ENCODE assay signal across 13 cellular contexts in the genomic region with DNA sequence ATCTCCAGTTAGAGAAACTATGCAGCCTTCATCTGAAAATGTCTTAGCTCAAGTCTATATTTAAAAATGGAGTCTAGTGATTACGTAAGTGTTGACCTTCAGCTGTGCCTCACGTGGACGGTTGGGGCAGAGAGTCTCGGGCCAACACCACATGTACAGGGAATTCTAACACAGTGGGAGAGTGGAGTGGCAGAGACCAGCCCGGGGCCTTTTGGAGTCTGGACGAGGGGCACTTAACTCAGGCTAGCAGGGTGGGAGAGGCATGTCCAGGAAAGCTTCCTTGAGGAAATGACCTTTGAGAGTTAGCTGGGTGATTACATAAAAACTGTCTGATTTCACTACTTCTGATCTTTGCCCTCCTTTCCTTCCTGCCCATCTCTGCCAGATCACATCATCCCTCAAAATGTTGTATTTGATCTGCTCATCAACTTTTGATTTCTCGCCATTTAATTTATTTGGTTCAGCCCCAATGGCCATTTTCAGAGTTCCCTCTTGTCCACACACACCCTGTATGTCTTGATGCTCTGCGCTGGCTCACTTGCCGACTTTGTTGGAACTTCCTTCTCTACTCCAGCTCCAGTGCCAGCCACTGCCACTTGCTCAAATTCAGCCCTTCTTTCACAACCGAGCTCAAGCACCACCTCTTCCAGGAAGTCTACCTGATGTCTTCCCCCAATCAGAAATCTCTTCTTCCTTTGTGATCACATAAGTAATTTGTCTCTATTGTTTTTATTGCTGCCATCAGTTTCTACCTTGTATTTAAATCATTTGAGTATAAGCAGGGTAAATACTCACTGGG. TPM values are rescaled to one million over a fixed set of nuclear protein-coding genes. Genes with fewer than 3 reads are reported as not detected.
DNase-seq lines count a peak whose midpoint lies in the region; ATAC-seq, FAIRE-seq and TF ChIP-seq lines count a peak whose summit lies in the region.
"Had no signal": no experiment of that assay in that cellular context is flagged by ENCODE, and none has a peak within 500 bp of the region (broad histone marks: within the 10 kb centered on the region; RNA-seq: fewer than 3 reads in every experiment).

No MANE protein-coding gene starts in this region.

- WGBS in pancreas, 2 donors = 57 to 60% methylated on average over 10 of the region's 10 CpGs

- BruUV-seq in Caco-2 (replicated peaks; lab: Mats Ljungman, UMichigan) = no TSS peak

- H3K27ac ChIP-seq in CD8-positive, alpha-beta memory T cell (ENCODE audit: low read depth, low read length) = no peak overlapping the region
- H3K27ac ChIP-seq in ascending aorta (peak overlapping the region; percentile 17 to 47), right atrium auricular region (peak overlapping the region; percentile 87 to 92), pancreas (peak overlapping the region in 2 of 4 donors; percentile 14 to 24)

- peak in 2 of 4 donors; percentile 32 to 35 for ATAC-seq in pancreas
- ATAC-seq in HG03045 (IDR thresholded peaks at IDR 0.05; ENCODE audit: unreplicated experiment) = no peak

- no peak overlapping the region for H3K4me3 ChIP-seq in CD8-positive, alpha-beta memory T cell (ENCODE audit: low read length)
- H3K4me3 ChIP-seq in ascending aorta (no peak overlapping the region), right atrium auricular region (no peak overlapping the region), pancreas (no peak overlapping the region), Caco-2 (ENCODE audit: low read depth, low read length) (no peak overlapping the region)

- FAIRE-seq in pancreas (lab: Jason Lieb, UNC) = no peak
- FAIRE-seq in urothelium cell line (lab: Jason Lieb, UNC) = no peak

- intact Hi-C loops in ascending aorta (cut with DNase I) (no loop called here), pancreas (cut with DNase I) (no loop called here), Caco-2 (cut with micrococcal nuclease; ENCODE audit: unreplicated experiment) (no loop called here)

- H3K4me1 ChIP-seq in CD8-positive, alpha-beta memory T cell (ENCODE audit: insufficient read depth, low read length) = peaks cover 7% of the 10 kb centered on the region
- peaks cover 0 to 15% of the 10 kb centered on the region in 2 donors for H3K4me1 ChIP-seq in ascending aorta
- peaks cover 0 to 38% of the 10 kb centered on the region in 2 donors for H3K4me1 ChIP-seq in right atrium auricular region
- peaks cover 0 to 9% (median 0%) of the 10 kb centered on the region in 3 donors for H3K4me1 ChIP-seq in pancreas
- no peaks in the 10 kb centered on the region for H3K4me1 ChIP-seq in Caco-2

- H3K36me3 Mint-ChIP-seq in CD8-positive, alpha-beta memory T cell = peaks cover 7 to 23% (median 11%) of the 10 kb centered on the region in 3 donors
- no peaks in the 10 kb centered on the region for H3K36me3 Mint-ChIP-seq in Caco-2 (ENCODE audit: insufficient read depth, unreplicated experiment)

- H3K4me3 Mint-ChIP-seq in CD8-positive, alpha-beta memory T cell = peak overlapping the region in 2 of 7 donors; percentile 44 to 81
- no peak overlapping the region for H3K4me3 Mint-ChIP-seq in Caco-2 (ENCODE audit: unreplicated experiment)

- no peaks in the 10 kb centered on the region for H3K9me3 ChIP-seq in CD8-positive, alpha-beta memory T cell (ENCODE audit: low read length)
- H3K9me3 ChIP-seq in ascending aorta = no peaks in the 10 kb centered on the region
- no peaks in the 10 kb centered on the region for H3K9me3 ChIP-seq in right atrium auricular region
- H3K9me3 ChIP-seq in pancreas = no peaks in the 10 kb centered on the region
- no peaks in the 10 kb centered on the region for H3K9me3 ChIP-seq in Caco-2

- H3K4me1 Mint-ChIP-seq in CD8-positive, alpha-beta memory T cell = peaks cover 28 to 57% (median 44%) of the 10 kb centered on the region in 3 donors
- peaks cover 6% of the 10 kb centered on the region for H3K4me1 Mint-ChIP-seq in Caco-2 (ENCODE audit: low read depth, unreplicated experiment)

- POLR2A ChIA-PET in CD8-positive, alpha-beta memory T cell (lab: Charles Lee) = no interaction called here
- POLR2A ChIA-PET in Caco-2 (lab: Charles Lee) = interaction anchor here (0.6 kb wide), 1 partner anchor 533 kb away, joined by 3 read pairs; no protein-coding TSS in a partner anchor

- peaks cover 5% of the 10 kb centered on the region for H3K36me3 ChIP-seq in CD8-positive, alpha-beta memory T cell (ENCODE audit: insufficient read depth, low read length)
- H3K36me3 ChIP-seq in ascending aorta (peaks cover 6 to 15% of the 10 kb centered on the region in 2 donors), right atrium auricular region (peaks cover 9% of the 10 kb centered on the region), pancreas (no peaks in the 10 kb centered on the region), Caco-2 (ENCODE audit: control insufficient read depth, insufficient read depth, low read length) (no peaks in the 10 kb centered on the region)

- no peak for DNase-seq in CD8-positive, alpha-beta memory T cell
- DNase-seq in ascending aorta (ENCODE audit: low spot score in 2 of 2) (no peak), right atrium auricular region (ENCODE audit: low spot score) (no peak), pancreas (peak in 4 of 6 donors; percentile 30 to 53 (median 47)), Caco-2 (no peak), H4 (ENCODE audit: low spot score) (no peak), urothelium cell line (ENCODE audit: low spot score) (no peak)
- DNase-seq: activated CD4-positive, alpha-beta T cell treated with anti-CD3 and anti-CD28 coated beads, Interleukin-2, amount 50 U/mL, for 1 hour; activated naive CD4-positive, alpha-beta T cell treated with Interleukin-2 at 50 U/mL for 16 hours; effector memory CD4-positive, alpha-beta T cell; NCI-H187 treated with DMSO at 0.1 percent for 48 hours; NK-92 treated with Interleukin-12 subunit alpha and Interleukin-12 subunit beta, amount 100 ng/mL, for 24 hours had no signal

- H3K9me3 Mint-ChIP-seq in CD8-positive, alpha-beta memory T cell = no peaks in the 10 kb centered on the region
- no peaks in the 10 kb centered on the region for H3K9me3 Mint-ChIP-seq in Caco-2 (ENCODE audit: unreplicated experiment)

- no peaks in the 10 kb centered on the region for H3K27me3 ChIP-seq in CD8-positive, alpha-beta memory T cell (ENCODE audit: insufficient read depth, low read length, poor library complexity, severe bottlenecking)
- H3K27me3 ChIP-seq in ascending aorta (no peaks in the 10 kb centered on the region), right atrium auricular region (no peaks in the 10 kb centered on the region), pancreas (no peaks in the 10 kb centered on the region), Caco-2 (replicated peaks; ENCODE audit: control insufficient read depth, insufficient read depth, low read length) (no peaks in the 10 kb centered on the region)

- H3K27ac Mint-ChIP-seq in CD8-positive, alpha-beta memory T cell = peak overlapping the region; percentile 0 to 92 (median 65)
- no peak overlapping the region for H3K27ac Mint-ChIP-seq in Caco-2 (ENCODE audit: unreplicated experiment)

- no peaks in the 10 kb centered on the region for H3K27me3 Mint-ChIP-seq in CD8-positive, alpha-beta memory T cell
- no peaks in the 10 kb centered on the region for H3K27me3 Mint-ChIP-seq in Caco-2 (ENCODE audit: insufficient read depth, unreplicated experiment)

- TF ChIP-seq CTCF in ascending aorta (IDR thresholded peaks at IDR 0.05) = no peak
- no peak for TF ChIP-seq CTCF in right atrium auricular region (IDR thresholded peaks at IDR 0.05)
- no peak for TF ChIP-seq CTCF in pancreas (IDR thresholded peaks at IDR 0.05)
- TF ChIP-seq CTCF in Caco-2 (IDR thresholded peaks at IDR 0.05; ENCODE audit: insufficient read depth in 1 of 2, low read depth in 1 of 2, low read length in 1 of 2, severe bottlenecking in 1 of 2, unreplicated experiment in 1 of 2) = no peak

- CTCF ChIA-PET in CD8-positive, alpha-beta memory T cell (lab: Charles Lee) = interaction anchor here (1.6 kb wide), 1 partner anchor 15 kb away, joined by 7 read pairs; no protein-coding TSS in a partner anchor
- CTCF ChIA-PET in Caco-2 (lab: Charles Lee) = no interaction called here

RNA-seq across cellular contexts. Expression of a gene that starts 2.6 kb away (rescaled TPM):
- 1 to 10 TPM; 6.2 to 6.7 TPM for total RNA-seq in CD8-positive, alpha-beta memory T cell
- 6.1 TPM for polyA plus RNA-seq in CD8-positive, alpha-beta memory T cell
- total RNA-seq in ascending aorta = 0.11 TPM
- total RNA-seq in right atrium auricular region = 1 to 10 TPM; 5.3 to 5.5 TPM
- 1 to 10 TPM; 2.3 to 4.1 (median 2.5) TPM for total RNA-seq in pancreas
- polyA plus RNA-seq in pancreas = 1 to 10 TPM; 1.4 to 2.5 TPM
- 6.1 and 7.8 TPM in 2 replicates for total RNA-seq in Caco-2 (2022)
- total RNA-seq in H4 (2014; rRNA removed; shearing (Covaris generic)) = 0.33 and 1.2 TPM in 2 replicates

Comparison
In these comparisons a context has a peak if more than half of its experiments do, and no peak if none do; other contexts are left out.
1. DNase-seq: peak in pancreas (4 of 6); none in CD8-positive, alpha-beta memory T cell (0 of 5), ascending aorta (0 of 2), right atrium auricular region (single experiment), Caco-2 (0 of 2), H4 (single experiment) and urothelium cell line (single experiment).